In genomic region chr1:221741971-221742554, GRCh38 we compare ENCODE assay signal across 8 cellular contexts. TPM values are rescaled to one million over a fixed set of nuclear protein-coding genes. Genes with fewer than 3 reads are reported as not detected.
DNase-seq lines count a peak whose midpoint lies in the region; ATAC-seq and TF ChIP-seq lines count a peak whose summit lies in the region.

Gene DUSP10 (minus strand): TSS chr1:221742089. CDS start chr1:221739744, 2,345 bp downstream.

- in situ Hi-C loops in astrocyte of the cerebellum (cut with HindIII; ENCODE audit: low sequenced_read_pairs): no loop called here

- H3K79me2 ChIP-seq in hepatocyte: peaks cover 32% of the 10 kb centered on the region

- H4K20me1 ChIP-seq in hepatocyte (ENCODE audit: insufficient read depth, poor library complexity, severe bottlenecking): no peaks in the 10 kb centered on the region

- H3K9ac ChIP-seq in rectal smooth muscle tissue (ENCODE audit: low read length): peak within 1 kb of the TSS; percentile 86

- peak; percentile 86 for ATAC-seq in GM18508 (IDR thresholded peaks at IDR 0.05; ENCODE audit: insufficient read depth, unreplicated experiment)
- peak; percentile 85 for ATAC-seq in HG02981 (IDR thresholded peaks at IDR 0.05; ENCODE audit: unreplicated experiment)
- peak; percentile 98 for ATAC-seq in aorta (ENCODE audit: low FRiP score)

- no peaks in the 10 kb centered on the region for H3K9me2 ChIP-seq in hepatocyte (replicated peaks; ENCODE audit: insufficient read depth)

- H3K9me3 ChIP-seq in hepatocyte (ENCODE audit: low read depth) (no peaks in the 10 kb centered on the region), aorta (ENCODE audit: control insufficient read depth, low read length) (no peaks in the 10 kb centered on the region)

- H3K27me3 ChIP-seq in hepatocyte (peaks cover 6% of the 10 kb centered on the region), rectal smooth muscle tissue (ENCODE audit: control insufficient read depth, insufficient read depth, low read length) (no peaks in the 10 kb centered on the region), aorta (ENCODE audit: control insufficient read depth in 1 of 2, insufficient read depth in 2 of 2, low read length in 1 of 2) (no peaks in the 10 kb centered on the region)

- DNase-seq in NCI-H2029 treated with DMSO at 0.1 percent for 48 hours (lab: John Stamatoyannopoulos, UW): peak; percentile 97
- peak; percentile 98 for DNase-seq in T-helper 22 cell (ENCODE audit: low read depth)
- peak; percentile 99 for DNase-seq in astrocyte of the cerebellum (ENCODE audit: low read depth)
- peak; percentile 99 for DNase-seq in hepatocyte (ENCODE audit: low spot score)
- DNase-seq in aorta: peak; percentile 99

- peak within 1 kb of the TSS; percentile 70 for H2AFZ ChIP-seq in hepatocyte

- TF ChIP-seq CTCF in astrocyte of the cerebellum (IDR thresholded peaks at IDR 0.05; ENCODE audit: low read depth, low read length, missing control alignments) (no peak), hepatocyte (IDR thresholded peaks at IDR 0.05; ENCODE audit: poor library complexity) (peak; percentile 16)

- under 1% methylated on average over 34 of the region's 34 CpGs for WGBS in hepatocyte (ENCODE audit: low lambda C conversion rate, missing lambda C conversion rate)
- 0% methylated on average over 34 of the region's 34 CpGs for WGBS in aorta, 2 donors

- H3K4me2 ChIP-seq in hepatocyte: peak within 1 kb of the TSS; percentile 93

- H3K4me3 ChIP-seq in astrocyte of the cerebellum (ENCODE audit: low read depth, low read length) (peak within 1 kb of the TSS; percentile 77), hepatocyte (peak within 1 kb of the TSS; percentile 34), rectal smooth muscle tissue (ENCODE audit: low read length) (peak within 1 kb of the TSS; percentile 96), aorta (ENCODE audit: low read length in 2 of 2) (peak within 1 kb of the TSS; percentile 77 to 90)

- H3K36me3 ChIP-seq in hepatocyte (replicated peaks; ENCODE audit: insufficient read depth, low read depth) (no peaks in the 10 kb centered on the region), rectal smooth muscle tissue (ENCODE audit: control insufficient read depth, insufficient read depth, low read length) (no peaks in the 10 kb centered on the region), aorta (ENCODE audit: control insufficient read depth in 1 of 2, insufficient read depth in 2 of 2, low read length in 1 of 2) (no peaks in the 10 kb centered on the region)

- intact Hi-C loops in aorta (cut with DNase I): loop anchor here in 1 of 2 donors (10.0 kb wide), 1 partner anchor 253 kb away; no protein-coding TSS in a partner anchor

- H3K27ac ChIP-seq in hepatocyte (peak within 1 kb of the TSS; percentile 92), rectal smooth muscle tissue (ENCODE audit: low read depth, low read length) (peak within 1 kb of the TSS; percentile 98), aorta (ENCODE audit: low read depth in 1 of 2, low read length in 2 of 2) (peak within 1 kb of the TSS; percentile 94 to 95)

- no peaks in the 10 kb centered on the region for H3K4me1 ChIP-seq in hepatocyte (ENCODE audit: insufficient read depth)
- H3K4me1 ChIP-seq in rectal smooth muscle tissue (ENCODE audit: control insufficient read depth, insufficient read depth, low read length): peaks cover 23% of the 10 kb centered on the region
- no peaks in the 10 kb centered on the region for H3K4me1 ChIP-seq in aorta (ENCODE audit: control insufficient read depth in 1 of 2, insufficient read depth in 2 of 2, low read length in 2 of 2)

RNA-seq across cellular contexts. Expression of gene DUSP10, which starts in this region (rescaled TPM):
- 16.5 and 17.6 TPM in 2 replicates for total RNA-seq in hepatocyte
- polyA plus RNA-seq in hepatocyte: 13.1 and 14.9 TPM in 2 replicates
- total RNA-seq in aorta: 1 to 10 TPM; 4.2 to 5.3 TPM
- polyA plus RNA-seq in aorta: 1 to 10 TPM in 1 of 2 donors, under 1 TPM in 1; 0.33 to 5.4 TPM

Comparison
In these comparisons a context has a peak if more than half of its experiments do, and no peak if none do; other contexts are left out.
1. Peak in every context shown above with its lines: DNase-seq, ATAC-seq, H3K4me3 ChIP-seq and H3K27ac ChIP-seq.
2. H3K4me3 ChIP-seq: peak in every context shown above with its lines; median percentile 96 in rectal smooth muscle tissue; 84 in aorta; 77 in astrocyte of the cerebellum; 34 in hepatocyte.